17 cellular contexts compared by ENCODE assay signal in genomic region chr5:137217599-137218200, GRCh38.
DNase-seq lines count a peak whose midpoint lies in the region; ATAC-seq and TF ChIP-seq lines count a peak whose summit lies in the region.
"Had no signal": no experiment of that assay in that cellular context is flagged by ENCODE, and none has a peak within 500 bp of the region (broad histone marks: within the 10 kb centered on the region; RNA-seq: fewer than 3 reads in every experiment).

No MANE protein-coding gene starts in this region.

- H3K36me3 Mint-ChIP-seq in progenitor cell of endocrine pancreas (ENCODE audit: insufficient read depth) = no peaks in the 10 kb centered on the region
- H3K36me3 Mint-ChIP-seq: activated naive CD4-positive, alpha-beta T cell treated with anti-CD3 and anti-CD28 coated beads, Interleukin-2, amount 50 U/mL, for 72 hours; neural progenitor cell had no signal

- intact Hi-C loops in dorsolateral prefrontal cortex (cut with DNase I) = loop anchor here in 1 of 2 donors (5.0 to 10.0 kb wide), 4 partner anchors 35 to 133 kb away; no protein-coding TSS in a partner anchor

- TF ChIP-seq CTCF in RWPE2 (IDR thresholded peaks at IDR 0.05; ENCODE audit: poor library complexity, severe bottlenecking) (no peak), dorsolateral prefrontal cortex (IDR thresholded peaks at IDR 0.05 in 54 of 56, conservative IDR thresholded peaks at IDR 0.05 in 2 of 56; ENCODE audit: low read depth in 1 of 56, partially characterized antibody in 56 of 56) (no peak), progenitor cell of endocrine pancreas (IDR thresholded peaks at IDR 0.05; ENCODE audit: unreplicated experiment) (no peak)

- H3K27me3 Mint-ChIP-seq in progenitor cell of endocrine pancreas = peaks cover 53% of the 10 kb centered on the region

- no peaks in the 10 kb centered on the region for H3K36me3 ChIP-seq in RWPE2 (ENCODE audit: low read depth)
- H3K36me3 ChIP-seq: neural progenitor cell, right lobe of liver, suprapubic skin had no signal

- peak overlapping the region; percentile 1 for H3K27ac ChIP-seq in RWPE2 (ENCODE audit: poor library complexity, severe bottlenecking)
- H3K27ac ChIP-seq in dorsolateral prefrontal cortex = peak overlapping the region in 55 of 59 donors; percentile 26 to 95 (median 79)
- H3K27ac ChIP-seq: neural progenitor cell, right lobe of liver, suprapubic skin had no signal

- no peaks in the 10 kb centered on the region for H3K27me3 ChIP-seq in RWPE2 (ENCODE audit: insufficient read depth, poor library complexity, severe bottlenecking)
- H3K27me3 ChIP-seq in dorsolateral prefrontal cortex = no peaks in the 10 kb centered on the region
- H3K27me3 ChIP-seq: neural progenitor cell, right lobe of liver, suprapubic skin had no signal

- H3K9me3 Mint-ChIP-seq in progenitor cell of endocrine pancreas (ENCODE audit: low read depth) = no peaks in the 10 kb centered on the region
- H3K9me3 Mint-ChIP-seq: activated CD4-positive, alpha-beta T cell treated with anti-CD3 and anti-CD28 coated beads, Interleukin-2, amount 10 ng/mL, durations not matched to agents 7 days and 5 days; activated naive CD4-positive, alpha-beta T cell treated with anti-CD3 and anti-CD28 coated beads, Interleukin-2, amount 50 U/mL, for 72 hours; neural progenitor cell had no signal

- no peak overlapping the region for H3K4me3 Mint-ChIP-seq in progenitor cell of endocrine pancreas (ENCODE audit: low read depth)
- H3K4me3 Mint-ChIP-seq: activated CD4-positive, alpha-beta T cell treated with anti-CD3 and anti-CD28 coated beads, Interleukin-2, amount 10 ng/mL, durations not matched to agents 7 days and 5 days; neural progenitor cell had no signal

- DNase-seq in ELR (ENCODE audit: low read depth) (peak; percentile 66), RWPE2 (ENCODE audit: low spot score) (no peak), dorsolateral prefrontal cortex (no peak), renal cortical epithelial cell (ENCODE audit: low read depth) (peak; percentile 93), progenitor cell of endocrine pancreas (ENCODE audit: low spot score, unreplicated experiment) (no peak), erythroblast (lab: John Stamatoyannopoulos, UW) (no peak)
- DNase-seq: activated CD4-positive, alpha-beta T cell treated with anti-CD3 and anti-CD28 coated beads, Interleukin-2, amount 10 ng/mL, durations not matched to agents 7 days and 5 days; activated T-cell treated with anti-CD3 and anti-CD28 coated beads for 4 hours; central memory CD4-positive, alpha-beta T cell; DND-41; NCI-H1092; right lobe of liver; stimulated activated CD4-positive, alpha-beta T cell treated with anti-CD3 and anti-CD28 coated beads, Interleukin-2, amount 100 ng/mL, for 24 hours had no signal

- H3K4me1 ChIP-seq in RWPE2 (ENCODE audit: insufficient read depth, poor library complexity, severe bottlenecking) = peaks cover 17% of the 10 kb centered on the region
- H3K4me1 ChIP-seq: neural progenitor cell, right lobe of liver had no signal

- H3K9me3 ChIP-seq in RWPE2 (ENCODE audit: severe bottlenecking) = no peaks in the 10 kb centered on the region
- H3K9me3 ChIP-seq: right lobe of liver, suprapubic skin had no signal

- ATAC-seq in RWPE2 (ENCODE audit: low read depth) (no peak), GM21381 (IDR thresholded peaks at IDR 0.05; ENCODE audit: unreplicated experiment) (no peak)
- ATAC-seq: activated naive CD4-positive, alpha-beta T cell treated with anti-CD3 and anti-CD28 coated beads, Interleukin-2, amount 50 U/mL, for 72 hours had no signal

- peaks cover 56% of the 10 kb centered on the region for H3K4me1 Mint-ChIP-seq in progenitor cell of endocrine pancreas (ENCODE audit: low read depth)
- H3K4me1 Mint-ChIP-seq: activated CD4-positive, alpha-beta T cell treated with anti-CD3 and anti-CD28 coated beads, Interleukin-2, amount 10 ng/mL, durations not matched to agents 7 days and 5 days had no signal

- no peak overlapping the region for H3K4me3 ChIP-seq in RWPE2 (ENCODE audit: severe bottlenecking)
- no peak overlapping the region for H3K4me3 ChIP-seq in dorsolateral prefrontal cortex
- H3K4me3 ChIP-seq: neural progenitor cell, right lobe of liver, suprapubic skin had no signal

- H3K27ac Mint-ChIP-seq in progenitor cell of endocrine pancreas = no peak overlapping the region
- H3K27ac Mint-ChIP-seq: activated CD4-positive, alpha-beta T cell treated with anti-CD3 and anti-CD28 coated beads, Interleukin-2, amount 10 ng/mL, durations not matched to agents 7 days and 5 days; activated naive CD4-positive, alpha-beta T cell treated with anti-CD3 and anti-CD28 coated beads, Interleukin-2, amount 50 U/mL, for 72 hours; neural progenitor cell had no signal

- no peak for TF ChIP-seq POLR2A in erythroblast (IDR thresholded peaks at IDR 0.05; ENCODE audit: low read length)

Comparison
In these comparisons a context has a peak if more than half of its experiments do, and no peak if none do; other contexts are left out.
1. DNase-seq: peak in ELR (single experiment) and renal cortical epithelial cell (single experiment); none in RWPE2 (single experiment), dorsolateral prefrontal cortex (0 of 10), progenitor cell of endocrine pancreas (single experiment) and erythroblast (0 of 2).